Comparison of ENCODE assay signal across 20 cellular contexts in genomic region chr9:77759391-77759790, GRCh38.
DNase-seq lines count a peak whose midpoint lies in the region; ATAC-seq and TF ChIP-seq lines count a peak whose summit lies in the region.
"Had no signal": no experiment of that assay in that cellular context is flagged by ENCODE, and none has a peak within 500 bp of the region (broad histone marks: within the 10 kb centered on the region; RNA-seq: fewer than 3 reads in every experiment).

No MANE protein-coding gene starts in this region.

- no peak overlapping the region for H2AFZ ChIP-seq in IMR-90 (replicated peaks; ENCODE audit: low read length, poor library complexity)
- no peak overlapping the region for H2AFZ ChIP-seq in smooth muscle cell (ENCODE audit: low read depth)
- H2AFZ ChIP-seq: GM23248 had no signal

- ATAC-seq in IMR-90 (ENCODE audit: low read depth) (peak; percentile 32; the same call in 1 of the 2 replicates), HG02981 (IDR thresholded peaks at IDR 0.05; ENCODE audit: unreplicated experiment) (no peak)
- ATAC-seq: CD8-positive, alpha-beta T cell; HCT116 had no signal

- TF ChIP-seq CTCF in GM10248 (IDR thresholded peaks at IDR 0.05; ENCODE audit: control extremely low read depth, extremely low read depth, low read depth, missing control alignments) = peak; percentile 2
- TF ChIP-seq CTCF in IMR-90 (conservative IDR thresholded peaks at IDR 0.05; ENCODE audit: low read depth, low read length) = no peak
- peak; percentile 9 for TF ChIP-seq CTCF in choroid plexus epithelial cell (conservative IDR thresholded peaks at IDR 0.05; ENCODE audit: low read depth, low read length)
- no peak for TF ChIP-seq CTCF in smooth muscle cell (IDR thresholded peaks at IDR 0.05; ENCODE audit: borderline replicate concordance, insufficient read depth, poor library complexity, severe bottlenecking)
- TF ChIP-seq CTCF in Caco-2 (IDR thresholded peaks at IDR 0.05; ENCODE audit: insufficient read depth in 1 of 2, low read depth in 1 of 2, low read length in 1 of 2, severe bottlenecking in 1 of 2, unreplicated experiment in 1 of 2) = no peak

- no peak overlapping the region for H4K5ac ChIP-seq in IMR-90 (ENCODE audit: low read depth, low read length)

- no peak overlapping the region for H3K4ac ChIP-seq in IMR-90 (ENCODE audit: low read depth, low read length)

- H3K27ac ChIP-seq in IMR-90 (ENCODE audit: insufficient read depth, low read length) (no peak overlapping the region), smooth muscle cell (ENCODE audit: low read depth) (no peak overlapping the region)
- H3K27ac ChIP-seq: BLaER1 treated with 17β-estradiol and CSF1 and Interleukin-3, amounts not matched to agents 10 nM and 100 nM; GM23248 had no signal

- no peaks in the 10 kb centered on the region for H3F3A ChIP-seq in smooth muscle cell (ENCODE audit: low read depth)

- H3K4me3 ChIP-seq in IMR-90 (ENCODE audit: insufficient read depth, low read depth, low read length) = no peak overlapping the region
- no peak overlapping the region for H3K4me3 ChIP-seq in choroid plexus epithelial cell (ENCODE audit: low read depth, low read length)
- no peak overlapping the region for H3K4me3 ChIP-seq in smooth muscle cell
- H3K4me3 ChIP-seq in Caco-2 (ENCODE audit: low read depth, low read length) = no peak overlapping the region
- H3K4me3 ChIP-seq: BLaER1 treated with 17β-estradiol and CSF1 and Interleukin-3, amounts not matched to agents 10 nM and 100 nM; GM23248 had no signal

- H3K9me1 ChIP-seq in IMR-90 (ENCODE audit: insufficient read depth, low read length) = no peaks in the 10 kb centered on the region

- no peaks in the 10 kb centered on the region for H3K79me2 ChIP-seq in smooth muscle cell (ENCODE audit: low read depth)

- H3K56ac ChIP-seq in IMR-90 (ENCODE audit: extremely low read depth, insufficient read depth, low read length) = no peak overlapping the region

- BruUV-seq in IMR-90 (replicated peaks; lab: Mats Ljungman, UMichigan) (no TSS peak), Caco-2 (replicated peaks; lab: Mats Ljungman, UMichigan) (no TSS peak)

- H3K4me1 Mint-ChIP-seq in Caco-2 (ENCODE audit: low read depth, unreplicated experiment) = no peaks in the 10 kb centered on the region
- H3K4me1 Mint-ChIP-seq: B cell had no signal

- no peak overlapping the region for H4K91ac ChIP-seq in IMR-90 (ENCODE audit: insufficient read depth, low read depth, low read length)

- no peak overlapping the region for H3K18ac ChIP-seq in IMR-90 (ENCODE audit: low read depth, low read length)

- in situ Hi-C loops in IMR-90 (cut with MboI; ENCODE audit: low sequenced_read_pairs) = no loop called here

- no peaks in the 10 kb centered on the region for H3K9me3 ChIP-seq in IMR-90 (ENCODE audit: control insufficient read depth, insufficient read depth, low read length)
- H3K9me3 ChIP-seq in smooth muscle cell (replicated peaks; ENCODE audit: low read depth) = no peaks in the 10 kb centered on the region
- no peaks in the 10 kb centered on the region for H3K9me3 ChIP-seq in Caco-2

- H3K79me1 ChIP-seq in IMR-90 (ENCODE audit: low read depth in 1 of 2, low read length in 2 of 2) = no peaks in the 10 kb centered on the region

- no CpG with 5 or more reads among the region's 3 CpGs for WGBS in IMR-90 (ENCODE audit: extremely low coverage in 2 of 2, insufficient read length in 1 of 2), 2 experiments
- 96% methylated on average over 3 of the region's 3 CpGs for WGBS in smooth muscle cell (ENCODE audit: low lambda C conversion rate)

- no peak overlapping the region for H3K27ac Mint-ChIP-seq in Caco-2 (ENCODE audit: unreplicated experiment)
- H3K27ac Mint-ChIP-seq: B cell; CD8-positive, alpha-beta T cell; HFFc6 had no signal

- H3K23ac ChIP-seq in IMR-90 (ENCODE audit: low read depth, low read length) = no peak overlapping the region

- H3K27me3 ChIP-seq in IMR-90 (ENCODE audit: control insufficient read depth, insufficient read depth, low read length) = no peaks in the 10 kb centered on the region
- H3K27me3 ChIP-seq in smooth muscle cell (ENCODE audit: low read depth) = no peaks in the 10 kb centered on the region
- H3K27me3 ChIP-seq in Caco-2 (replicated peaks; ENCODE audit: control insufficient read depth, insufficient read depth, low read length) = no peaks in the 10 kb centered on the region
- H3K27me3 ChIP-seq: BLaER1 treated with 17β-estradiol and CSF1 and Interleukin-3, amounts not matched to agents 10 nM and 100 nM had no signal

- H2BK20ac ChIP-seq in IMR-90 (ENCODE audit: low read depth, low read length) = no peak overlapping the region

- 0 out of 2 replicates have a peak overlapping the region, but pooled peaks have one; percentile 25 for H3K14ac ChIP-seq in IMR-90 (replicated peaks; ENCODE audit: low read depth, low read length)

- H2BK15ac ChIP-seq in IMR-90 (ENCODE audit: low read depth, low read length) = no peak overlapping the region

- H3K36me3 ChIP-seq in IMR-90 (ENCODE audit: control insufficient read depth, insufficient read depth, low read length) (peaks cover 6% of the 10 kb centered on the region; the same call in 1 of the 2 replicates), smooth muscle cell (ENCODE audit: low read depth) (no peaks in the 10 kb centered on the region), Caco-2 (ENCODE audit: control insufficient read depth, insufficient read depth, low read length) (no peaks in the 10 kb centered on the region)

- CTCF ChIA-PET in GM10248 (lab: Yijun Ruan, JAX) = no interaction called here
- CTCF ChIA-PET in IMR-90 (lab: Yijun Ruan, JAX) = interaction anchor here (0.6 kb wide), 1 partner anchor 302 kb away, joined by 6 read pairs; no protein-coding TSS in a partner anchor
- CTCF ChIA-PET in Caco-2 (lab: Charles Lee) = no interaction called here

- no peak for TF ChIP-seq POLR2A in IMR-90 (IDR thresholded peaks at IDR 0.05; ENCODE audit: low read depth, low read length)

- H3K4me3 Mint-ChIP-seq in Caco-2 (ENCODE audit: unreplicated experiment) = no peak overlapping the region
- H3K4me3 Mint-ChIP-seq: B cell; CD8-positive, alpha-beta T cell; HFFc6 had no signal

- H4K20me1 ChIP-seq in IMR-90 (ENCODE audit: insufficient read depth, low read length) (no peaks in the 10 kb centered on the region), smooth muscle cell (ENCODE audit: low read depth) (no peaks in the 10 kb centered on the region)

- H3K9ac ChIP-seq in IMR-90 (ENCODE audit: low read depth, low read length) (no peak overlapping the region), smooth muscle cell (ENCODE audit: low read depth) (no peak overlapping the region)
- H3K9ac ChIP-seq: BLaER1 treated with 17β-estradiol and CSF1 and Interleukin-3, amounts not matched to agents 10 nM and 100 nM; GM23248 had no signal

- no peak overlapping the region for H4K8ac ChIP-seq in IMR-90 (ENCODE audit: low read depth in 2 of 2, low read length in 2 of 2)

- no peaks in the 10 kb centered on the region for H3K36me3 Mint-ChIP-seq in Caco-2 (ENCODE audit: insufficient read depth, unreplicated experiment)

- dilution Hi-C loops in IMR-90 (cut with HindIII; ENCODE audit: low sequenced_read_pairs, unreplicated experiment) = no loop called here

- H2BK120ac ChIP-seq in IMR-90 (ENCODE audit: low read depth, low read length) = no peak overlapping the region

- POLR2A ChIA-PET in GM10248 (lab: Yijun Ruan, JAX) (no interaction called here), IMR-90 (lab: Charles Lee; ENCODE audit: unreplicated experiment) (no interaction called here), Caco-2 (lab: Charles Lee) (no interaction called here)

- no peaks in the 10 kb centered on the region for H3K9me3 Mint-ChIP-seq in Caco-2 (ENCODE audit: unreplicated experiment)
- H3K9me3 Mint-ChIP-seq: CD8-positive, alpha-beta T cell; HFFc6 had no signal

- no peak for TF ChIP-seq RAD21 in IMR-90 (IDR thresholded peaks at IDR 0.05; ENCODE audit: low read length)

- intact Hi-C loops in IMR-90 (cut with micrococcal nuclease) (loop anchor here (10.0 kb wide), 1 partner anchor 585 kb away; the partner anchor contains the start of gene VPS13A), Caco-2 (cut with micrococcal nuclease; ENCODE audit: unreplicated experiment) (loop anchor here (10.0 kb wide), 1 partner anchor 295 kb away; no protein-coding TSS in a partner anchor)

- H2AK9ac ChIP-seq in IMR-90 (replicated peaks; ENCODE audit: low read depth, low read length, poor library complexity) = no peak overlapping the region

- DNase-seq in GM10248 (ENCODE audit: extremely low spot score) = no peak
- no peak for DNase-seq in IMR-90
- DNase-seq in SW480 (ENCODE audit: low spot score) = peak; percentile 3
- no peak for DNase-seq in choroid plexus epithelial cell (ENCODE audit: low read depth)
- no peak for DNase-seq in smooth muscle cell (lab: John Stamatoyannopoulos, UW; ENCODE audit: unreplicated experiment)
- DNase-seq in 8988T = no peak
- DNase-seq in Caco-2 = no peak
- DNase-seq: CD8-positive, alpha-beta T cell; DMS 273 treated with DMSO at 0.1 percent for 48 hours; DMS53; DND-41; EL; GM23248; H7; HFFc6; KBM-7 had no signal

- no peak overlapping the region for H2BK5ac ChIP-seq in IMR-90 (ENCODE audit: low read depth, low read length, poor library complexity, severe bottlenecking)

- H3K4me1 ChIP-seq in IMR-90 (ENCODE audit: control insufficient read depth, insufficient read depth, low read length) (no peaks in the 10 kb centered on the region), smooth muscle cell (ENCODE audit: low read depth) (no peaks in the 10 kb centered on the region), Caco-2 (no peaks in the 10 kb centered on the region)
- H3K4me1 ChIP-seq: BLaER1 treated with 17β-estradiol and CSF1 and Interleukin-3, amounts not matched to agents 10 nM and 100 nM had no signal

- no peak overlapping the region for H3K4me2 ChIP-seq in IMR-90 (ENCODE audit: low read depth, low read length)
- H3K4me2 ChIP-seq in smooth muscle cell = no peak overlapping the region
- H3K4me2 ChIP-seq: BLaER1 treated with 17β-estradiol and CSF1 and Interleukin-3, amounts not matched to agents 10 nM and 100 nM had no signal

- H3K27me3 Mint-ChIP-seq in Caco-2 (ENCODE audit: insufficient read depth, unreplicated experiment) = no peaks in the 10 kb centered on the region
- H3K27me3 Mint-ChIP-seq: B cell had no signal

- no peak overlapping the region for H2AK5ac ChIP-seq in IMR-90 (ENCODE audit: low read depth, low read length)

TF ChIP-seq in IMR-90, 13 proteins besides CTCF, POLR2A, EP300 and RAD21 (continues in another document):
- TF ChIP-seq CEBPB (IDR thresholded peaks at IDR 0.05; ENCODE audit: low read depth, low read length) (no peak), USF2 (IDR thresholded peaks at IDR 0.05; ENCODE audit: low read depth, low read length) (no peak), RCOR1 (IDR thresholded peaks at IDR 0.05; ENCODE audit: insufficient replicate concordance, low read length) (no peak), MXI1 (IDR thresholded peaks at IDR 0.05; ENCODE audit: borderline replicate concordance, low read depth, low read length) (no peak), BHLHE40 (IDR thresholded peaks at IDR 0.05; ENCODE audit: low read depth, low read length) (no peak)

Comparison
In these comparisons a context has a peak if more than half of its experiments do, and no peak if none do; other contexts are left out.
1. CTCF ChIP-seq: peak in GM10248 (single experiment) and choroid plexus epithelial cell (single experiment); none in IMR-90 (single experiment), smooth muscle cell (single experiment) and Caco-2 (0 of 2).